Comparison of ENCODE assay signal across 22 cellular contexts in the genomic region with DNA sequence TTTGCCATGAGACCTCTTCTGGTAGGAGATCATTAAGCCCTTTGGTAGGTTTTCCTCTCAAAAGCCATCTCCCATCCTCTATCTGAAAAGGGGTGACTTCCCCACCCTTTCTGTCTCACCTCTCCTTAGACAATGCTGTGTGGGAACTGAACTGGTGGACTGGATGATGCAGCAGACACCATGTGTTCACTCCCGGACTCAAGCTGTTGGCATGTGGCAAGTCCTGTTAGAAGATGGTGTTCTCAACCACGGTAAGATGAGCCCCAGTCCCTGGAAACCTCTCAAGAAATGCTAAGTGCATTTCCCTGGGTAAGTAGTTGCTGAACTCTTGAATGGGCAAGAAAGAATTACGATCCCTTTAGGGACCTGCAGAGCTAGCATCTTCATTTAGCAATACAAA.
"Had no signal": no experiment of that assay in that cellular context is flagged by ENCODE, and none has a peak within 500 bp of the region (broad histone marks: within the 10 kb centered on the region; RNA-seq: fewer than 3 reads in every experiment).

No MANE protein-coding gene starts in this region.

- H3K9me3 ChIP-seq: breast epithelium, esophagus muscularis mucosa, left lung, lower lobe of right lung, upper lobe of right lung had no signal

- DNase-seq: activated CD4-positive, alpha-beta T cell treated with anti-CD3 and anti-CD28 coated beads for 4 hours; activated CD4-positive, alpha-beta T cell treated with anti-CD3 and anti-CD28 coated beads, Interleukin-2, amount 50 U/mL, for 4 hours; activated naive CD4-positive, alpha-beta T cell; activated T-cell treated with anti-CD3 and anti-CD28 coated beads for 4 hours; activated T-cell treated with anti-CD3 and anti-CD28 coated beads, Interleukin-2, amount 50 U/mL, for 72 hours; central memory CD4-positive, alpha-beta T cell; endodermal cell; left lung; lower lobe of right lung; natural killer cell; small intestine; stimulated activated CD4-positive, alpha-beta T cell treated with anti-CD3 and anti-CD28 coated beads, Interleukin-4, amount 100 ng/mL, for 24 hours; stimulated activated naive CD8-positive, alpha-beta T cell treated with anti-CD3 and anti-CD28 coated beads, Interleukin-15, amount 100 ng/mL, for 72 hours; substantia nigra; upper lobe of right lung had no signal

- ATAC-seq: activated naive CD4-positive, alpha-beta T cell treated with anti-CD3 and anti-CD28 coated beads, Interleukin-2, amount 50 U/mL, for 72 hours; activated T-cell treated with anti-CD3 and anti-CD28 coated beads, Interleukin-2, amount 50 U/mL, for 72 hours; left lung; lower lobe of right lung; natural killer cell; sciatic nerve; stimulated activated effector memory CD8-positive, alpha-beta T cell treated with anti-CD3 and anti-CD28 coated beads, Interleukin-12 subunit alpha, Interleukin-12 subunit beta, amount 100 ng/mL, for 72 hours; stimulated activated naive CD8-positive, alpha-beta T cell treated with anti-CD3 and anti-CD28 coated beads, Interleukin-15, amount 100 ng/mL, for 72 hours; upper lobe of right lung had no signal

- FAIRE-seq: frontal cortex, islet of Langerhans, small intestine had no signal

- H3K27me3 ChIP-seq: breast epithelium, esophagus muscularis mucosa, left lung, upper lobe of right lung had no signal

- H3K4me3 ChIP-seq: breast epithelium, esophagus muscularis mucosa, left lung, lower lobe of right lung, upper lobe of right lung had no signal

- H3K36me3 ChIP-seq: breast epithelium, left lung, lower lobe of right lung, upper lobe of right lung had no signal

- H3K27ac ChIP-seq: breast epithelium, esophagus muscularis mucosa, left lung, lower lobe of right lung, upper lobe of right lung had no signal
